In the genomic region with DNA sequence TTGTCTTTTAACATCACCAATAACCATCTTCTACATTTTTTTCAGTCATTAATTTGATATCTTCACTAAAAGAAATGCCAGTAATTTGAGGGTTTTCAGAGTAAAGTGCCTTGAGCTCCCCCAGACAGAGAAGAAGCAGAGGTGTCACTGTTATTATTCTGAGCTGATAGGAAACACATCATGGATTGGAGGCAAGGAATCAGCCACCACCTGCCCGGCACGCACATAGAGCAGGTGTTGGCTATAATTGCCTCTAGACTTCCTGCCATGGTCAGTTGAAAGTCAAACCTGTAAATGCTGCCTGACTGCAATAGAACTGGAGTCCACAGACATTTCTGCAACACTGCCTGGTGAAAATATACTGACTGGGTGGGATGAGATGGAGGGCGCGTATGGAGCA, we compare ENCODE assay signal across 26 cellular contexts.
A peak's percentile ranks its signal among the peaks of the same experiment; 100 is the strongest.
DNase-seq lines count a peak whose midpoint lies in the region; ATAC-seq and TF ChIP-seq lines count a peak whose summit lies in the region.
"Had no signal": no experiment of that assay in that cellular context is flagged by ENCODE, and none has a peak within 500 bp of the region (broad histone marks: within the 10 kb centered on the region; RNA-seq: fewer than 3 reads in every experiment).

No MANE protein-coding gene starts in this region.

- DNase-seq in T-helper 1 cell (no peak), NCI-H345 (lab: John Stamatoyannopoulos, UW) (peak; percentile 85), T-helper 17 cell (no peak), DMS114 treated with DMSO at 0.1 percent for 48 hours (lab: John Stamatoyannopoulos, UW; ENCODE audit: unreplicated experiment) (no peak), DMS 273 treated with DMSO at 0.1 percent for 48 hours (lab: John Stamatoyannopoulos, UW) (no peak)
- DNase-seq in central memory CD8-positive, alpha-beta T cell (ENCODE audit: low spot score in 2 of 2): no peak
- DNase-seq: activated CD4-positive, CD25-positive, alpha-beta regulatory T cell treated with anti-CD3 and anti-CD28 coated beads, Interleukin-2, amount 50 U/mL, for 72 hours; activated CD8-positive, alpha-beta T cell treated with anti-CD3 and anti-CD28 coated beads for 36 hours; anterior cingulate cortex; COR-L47; dermis blood vessel endothelial cell; GM23248; Karpas-422; NCI-H2081; NCI-H446 treated with DMSO at 0.1 percent for 48 hours; nephron progenitor cell; NK-92 treated with Interleukin-12 subunit alpha and Interleukin-12 subunit beta, amount 100 ng/mL, for 24 hours; SIG-M5; thyroid gland had no signal

- no peak overlapping the region for H3K4me3 Mint-ChIP-seq in T-helper 1 cell treated with Interleukin-12 subunit alpha and Interleukin-12 subunit beta and Interleukin-4 antibody, amounts not matched to agents 30 μg/mL and 1 μg/mL, for 36 hours
- H3K4me3 Mint-ChIP-seq in central memory CD8-positive, alpha-beta T cell: peak overlapping the region; percentile 14
- no peak overlapping the region for H3K4me3 Mint-ChIP-seq in T-helper 17 cell
- H3K4me3 Mint-ChIP-seq: activated CD8-positive, alpha-beta T cell treated with anti-CD3 and anti-CD28 coated beads for 36 hours; B cell; nephron progenitor cell; stimulated activated naive CD8-positive, alpha-beta T cell treated with anti-CD3 and anti-CD28 coated beads, Interleukin-15, Interleukin-2, amounts not matched to agents 100 ng/mL and 50 ng/mL, for 24 hours had no signal

- peaks cover 31% of the 10 kb centered on the region for H3K4me1 Mint-ChIP-seq in T-helper 1 cell treated with Interleukin-12 subunit alpha and Interleukin-12 subunit beta and Interleukin-4 antibody, amounts not matched to agents 30 μg/mL and 1 μg/mL, for 36 hours (ENCODE audit: low read depth)
- H3K4me1 Mint-ChIP-seq in central memory CD8-positive, alpha-beta T cell: peaks cover 31% of the 10 kb centered on the region
- no peaks in the 10 kb centered on the region for H3K4me1 Mint-ChIP-seq in T-helper 17 cell
- H3K4me1 Mint-ChIP-seq: B cell had no signal

- peak overlapping the region; percentile 43 for H3K27ac Mint-ChIP-seq in T-helper 1 cell treated with Interleukin-12 subunit alpha and Interleukin-12 subunit beta and Interleukin-4 antibody, amounts not matched to agents 30 μg/mL and 1 μg/mL, for 36 hours
- peak overlapping the region; percentile 78 for H3K27ac Mint-ChIP-seq in central memory CD8-positive, alpha-beta T cell (ENCODE audit: low read depth)
- no peak overlapping the region for H3K27ac Mint-ChIP-seq in T-helper 17 cell
- H3K27ac Mint-ChIP-seq: activated CD8-positive, alpha-beta T cell treated with anti-CD3 and anti-CD28 coated beads for 36 hours; activated naive CD4-positive, alpha-beta T cell treated with anti-CD3 and anti-CD28 coated beads, Interleukin-2, amount 50 U/mL, for 72 hours; activated T-helper 2 cell treated with anti-CD3 and anti-CD28 coated beads, Interferon-gamma antibody, Interleukin-2, Interleukin-4, amounts not matched to agents 10 μg/mL and 5 μg/mL and 100 μg/mL, durations not matched to agents 14 hours and 24 hours and 36 hours; B cell; nephron progenitor cell; stimulated activated naive CD8-positive, alpha-beta T cell treated with anti-CD3 and anti-CD28 coated beads, Interleukin-15, Interleukin-2, amounts not matched to agents 100 ng/mL and 50 ng/mL, for 24 hours had no signal

- no peak for ATAC-seq in central memory CD8-positive, alpha-beta T cell (replicated peaks; ENCODE audit: extremely low read depth, poor library complexity, severe bottlenecking)
- ATAC-seq in T-helper 17 cell (no peak), GM18505 (IDR thresholded peaks at IDR 0.05; ENCODE audit: unreplicated experiment) (no peak)
- ATAC-seq: activated CD8-positive, alpha-beta T cell treated with anti-CD3 and anti-CD28 coated beads for 36 hours; activated naive CD4-positive, alpha-beta T cell treated with anti-CD3 and anti-CD28 coated beads, Interleukin-2, amount 50 U/mL, for 72 hours; HepG2 had no signal

- H3K27me3 Mint-ChIP-seq in T-helper 1 cell treated with Interleukin-12 subunit alpha and Interleukin-12 subunit beta and Interleukin-4 antibody, amounts not matched to agents 30 μg/mL and 1 μg/mL, for 36 hours (ENCODE audit: low read depth): no peaks in the 10 kb centered on the region
- no peaks in the 10 kb centered on the region for H3K27me3 Mint-ChIP-seq in central memory CD8-positive, alpha-beta T cell
- no peaks in the 10 kb centered on the region for H3K27me3 Mint-ChIP-seq in T-helper 17 cell
- H3K27me3 Mint-ChIP-seq: activated CD8-positive, alpha-beta T cell treated with anti-CD3 and anti-CD28 coated beads for 36 hours; B cell; stimulated activated naive CD8-positive, alpha-beta T cell treated with anti-CD3 and anti-CD28 coated beads, Interleukin-15, Interleukin-2, amounts not matched to agents 100 ng/mL and 50 ng/mL, for 24 hours had no signal

- peaks cover 7% of the 10 kb centered on the region for H3K9me3 Mint-ChIP-seq in T-helper 1 cell treated with Interleukin-12 subunit alpha and Interleukin-12 subunit beta and Interleukin-4 antibody, amounts not matched to agents 30 μg/mL and 1 μg/mL, for 36 hours
- peaks cover 17% of the 10 kb centered on the region for H3K9me3 Mint-ChIP-seq in central memory CD8-positive, alpha-beta T cell

- H3K9me3 ChIP-seq in T-helper 17 cell (ENCODE audit: control insufficient read depth, low read length, poor library complexity, severe bottlenecking): no peaks in the 10 kb centered on the region
- H3K9me3 ChIP-seq: thyroid gland had no signal

- TF ChIP-seq POLR2A in GM18505 (IDR thresholded peaks at IDR 0.05; ENCODE audit: borderline replicate concordance, extremely low read depth, insufficient read depth, insufficient read length): no peak

- H3K36me3 Mint-ChIP-seq in T-helper 1 cell treated with Interleukin-12 subunit alpha and Interleukin-12 subunit beta and Interleukin-4 antibody, amounts not matched to agents 30 μg/mL and 1 μg/mL, for 36 hours (ENCODE audit: low read depth): no peaks in the 10 kb centered on the region
- H3K36me3 Mint-ChIP-seq in central memory CD8-positive, alpha-beta T cell (ENCODE audit: insufficient read depth): peaks cover 1% of the 10 kb centered on the region
- H3K36me3 Mint-ChIP-seq in T-helper 17 cell (ENCODE audit: low read depth): no peaks in the 10 kb centered on the region
